In genomic region chr5:161414037-161414436, GRCh38 we compare ENCODE assay signal across 16 cellular contexts.
A peak's percentile ranks its signal among the peaks of the same experiment; 100 is the strongest.
DNase-seq lines count a peak whose midpoint lies in the region; TF ChIP-seq lines count a peak whose summit lies in the region.
"Had no signal": no experiment of that assay in that cellular context is flagged by ENCODE, and none has a peak within 500 bp of the region (broad histone marks: within the 10 kb centered on the region; RNA-seq: fewer than 3 reads in every experiment).

No MANE protein-coding gene starts in this region.

- H3K27ac Mint-ChIP-seq in MCF 10A (ENCODE audit: low read depth, unreplicated experiment): no peak overlapping the region
- H3K27ac Mint-ChIP-seq: CD14-positive monocyte; CD8-positive, alpha-beta T cell; HFFc6 had no signal

- peaks cover 7% of the 10 kb centered on the region for H3K4me1 Mint-ChIP-seq in MCF 10A (ENCODE audit: insufficient read depth, unreplicated experiment)
- H3K4me1 Mint-ChIP-seq: CD14-positive monocyte had no signal

- H2AFZ ChIP-seq in mammary epithelial cell (ENCODE audit: low read depth, low read length): no peak overlapping the region

- dilution Hi-C loops in mammary epithelial cell (cut with HindIII; ENCODE audit: low sequenced_read_pairs): no loop called here

- H3K9me3 ChIP-seq in breast epithelium: no peaks in the 10 kb centered on the region
- H3K9me3 ChIP-seq in mammary epithelial cell (replicated peaks; ENCODE audit: insufficient read depth, low read length): no peaks in the 10 kb centered on the region
- no peaks in the 10 kb centered on the region for H3K9me3 ChIP-seq in suprapubic skin

- TF ChIP-seq CTCF in MCF 10A (IDR thresholded peaks at IDR 0.05; ENCODE audit: unreplicated experiment): no peak
- no peak for TF ChIP-seq CTCF in breast epithelium (IDR thresholded peaks at IDR 0.05)
- no peak for TF ChIP-seq CTCF in mammary epithelial cell (conservative IDR thresholded peaks at IDR 0.05 in 1 of 2, IDR thresholded peaks at IDR 0.05 in 1 of 2; ENCODE audit: extremely low read depth in 1 of 2, insufficient read depth in 1 of 2, low read depth in 1 of 2, low read length in 2 of 2)
- TF ChIP-seq CTCF in suprapubic skin (IDR thresholded peaks at IDR 0.05): no peak

- no peak overlapping the region for H3K4me2 ChIP-seq in mammary epithelial cell (ENCODE audit: insufficient read depth, low read depth, low read length)

- POLR2A ChIA-PET in MCF 10A (lab: Yijun Ruan, JAX): no interaction called here

- no peaks in the 10 kb centered on the region for H3K36me3 Mint-ChIP-seq in MCF 10A (ENCODE audit: insufficient read depth, unreplicated experiment)
- H3K36me3 Mint-ChIP-seq: CD14-positive monocyte; CD8-positive, alpha-beta T cell had no signal

- H3K27ac ChIP-seq in breast epithelium: no peak overlapping the region
- no peak overlapping the region for H3K27ac ChIP-seq in mammary epithelial cell (ENCODE audit: insufficient read depth, low read depth, low read length)
- H3K27ac ChIP-seq in suprapubic skin: no peak overlapping the region
- H3K27ac ChIP-seq: 22Rv1 had no signal

- no peaks in the 10 kb centered on the region for H3K4me1 ChIP-seq in breast epithelium
- no peaks in the 10 kb centered on the region for H3K4me1 ChIP-seq in mammary epithelial cell (ENCODE audit: insufficient read depth, low read length)
- H3K4me1 ChIP-seq in suprapubic skin: no peaks in the 10 kb centered on the region

- in situ Hi-C loops in mammary epithelial cell (cut with MboI; ENCODE audit: low sequenced_read_pairs in 2 of 2): no loop called here

- H3K27me3 ChIP-seq in breast epithelium (no peaks in the 10 kb centered on the region), mammary epithelial cell (ENCODE audit: insufficient read depth, low read length) (no peaks in the 10 kb centered on the region), suprapubic skin (no peaks in the 10 kb centered on the region)

- no peaks in the 10 kb centered on the region for H3K9me3 Mint-ChIP-seq in MCF 10A (ENCODE audit: unreplicated experiment)
- H3K9me3 Mint-ChIP-seq: CD14-positive monocyte; CD8-positive, alpha-beta T cell had no signal

- CTCF ChIA-PET in MCF 10A (lab: Yijun Ruan, JAX) (interaction anchor here (0.6 kb wide), 1 partner anchor 767 kb away, joined by 3 read pairs; no protein-coding TSS in a partner anchor), mammary epithelial cell (lab: Charles Lee; ENCODE audit: low non-redundant PET) (no interaction called here)

- no peaks in the 10 kb centered on the region for H3K79me2 ChIP-seq in mammary epithelial cell (ENCODE audit: insufficient read depth, low read length)

- H3K4me3 ChIP-seq in breast epithelium: no peak overlapping the region
- no peak overlapping the region for H3K4me3 ChIP-seq in mammary epithelial cell (replicated peaks in 1 of 3; ENCODE audit: insufficient read depth in 1 of 3, low read depth in 2 of 3, low read length in 3 of 3)
- no peak overlapping the region for H3K4me3 ChIP-seq in suprapubic skin

- H3K4me3 Mint-ChIP-seq in MCF 10A (ENCODE audit: unreplicated experiment): no peak overlapping the region
- H3K4me3 Mint-ChIP-seq: CD14-positive monocyte; CD8-positive, alpha-beta T cell; HFFc6 had no signal

- no peaks in the 10 kb centered on the region for H4K20me1 ChIP-seq in mammary epithelial cell (ENCODE audit: insufficient read depth, low read length)

- BruUV-seq in MCF 10A (replicated peaks; lab: Mats Ljungman, UMichigan) (no TSS peak), mammary epithelial cell (replicated peaks; lab: Mats Ljungman, UMichigan) (no TSS peak)

- peaks cover 10% of the 10 kb centered on the region for H3K27me3 Mint-ChIP-seq in MCF 10A (ENCODE audit: insufficient read depth, unreplicated experiment)

- DNase-seq in MCF 10A (ENCODE audit: unreplicated experiment): peak; percentile 46
- no peak for DNase-seq in breast epithelium (ENCODE audit: low spot score in 2 of 2)
- DNase-seq in mammary epithelial cell: peak; percentile 20
- DNase-seq in kidney tubule cell (ENCODE audit: low spot score): peak; percentile 12
- DNase-seq in NCI-H2081 treated with DMSO at 0.1 percent for 48 hours (lab: John Stamatoyannopoulos, UW): no peak
- DNase-seq in NCI-H226: no peak
- DNase-seq in suprapubic skin (ENCODE audit: low spot score in 2 of 2): no peak
- DNase-seq: CD8-positive, alpha-beta T cell; COR-L47; DMS153; DMS79 treated with DMSO at 0.1 percent for 48 hours; EL; HCEC 1CT; HFFc6 had no signal

- TF ChIP-seq EP300 in suprapubic skin (IDR thresholded peaks at IDR 0.05): no peak

- H3K9ac ChIP-seq in mammary epithelial cell (ENCODE audit: insufficient read depth, low read length): no peak overlapping the region

- intact Hi-C loops in MCF 10A (cut with micrococcal nuclease) (no loop called here), breast epithelium (cut with DNase I; ENCODE audit: low total_unique reads) (no loop called here), mammary epithelial cell (cut with micrococcal nuclease) (no loop called here)

- WGBS in mammary epithelial cell (ENCODE audit: low coverage, missing lambda C conversion rate): 18% methylated on average over 2 of the region's 2 CpGs
- WGBS in suprapubic skin: 63% methylated on average over 2 of the region's 2 CpGs

- H3K36me3 ChIP-seq in breast epithelium (no peaks in the 10 kb centered on the region), mammary epithelial cell (ENCODE audit: insufficient read depth, low read length) (no peaks in the 10 kb centered on the region), suprapubic skin (no peaks in the 10 kb centered on the region)

- TF ChIP-seq POLR2A in breast epithelium (IDR thresholded peaks at IDR 0.05): no peak
- no peak for TF ChIP-seq POLR2A in suprapubic skin (IDR thresholded peaks at IDR 0.05)

Comparison
In these comparisons a context has a peak if more than half of its experiments do, and no peak if none do; other contexts are left out.
1. DNase-seq: peak in MCF 10A (single experiment), mammary epithelial cell (single experiment) and kidney tubule cell (single experiment); none in breast epithelium (0 of 2), NCI-H2081 treated with DMSO at 0.1 percent for 48 hours (single experiment), NCI-H226 (single experiment) and suprapubic skin (0 of 2).